Comparison of ENCODE assay signal across 1 cellular context in genomic region chr17:78883090-78883532, GRCh38.
TF ChIP-seq lines count a peak whose summit lies in the region.

No MANE protein-coding gene starts in this region.

TF ChIP-seq in HepG2, 621 proteins besides CTCF, POLR2A, EP300 and RAD21 (continued from another document and continues in another):
- peak; percentile 72; the same call in 1 of the 2 replicates for TF ChIP-seq SAP130 (CRISPR knock-in tag; IDR thresholded peaks at IDR 0.05; ENCODE audit: low read depth)
- no peak for TF ChIP-seq ZNF441 (CRISPR knock-in tag; IDR thresholded peaks at IDR 0.05; ENCODE audit: borderline replicate concordance)
- peak; percentile 56; the same call in 1 of the 2 replicates for TF ChIP-seq ZNF350 (CRISPR knock-in tag; IDR thresholded peaks at IDR 0.05; ENCODE audit: borderline replicate concordance, low read depth)
- TF ChIP-seq NFRKB (IDR thresholded peaks at IDR 0.05) = no peak
- TF ChIP-seq RARA (CRISPR knock-in tag; IDR thresholded peaks at IDR 0.05) = peak; percentile 77
- no peak for TF ChIP-seq ZNF850 (CRISPR knock-in tag; conservative IDR thresholded peaks at IDR 0.05)
- no peak for TF ChIP-seq FOXO4 (CRISPR knock-in tag; conservative IDR thresholded peaks at IDR 0.05)
- TF ChIP-seq GABPA (IDR thresholded peaks at IDR 0.05; ENCODE audit: low read depth, low read length) = peak; percentile 82
- peak; percentile 89 for TF ChIP-seq GABPA (CRISPR knock-in tag; IDR thresholded peaks at IDR 0.05; ENCODE audit: low read depth)
- TF ChIP-seq TRAFD1 (CRISPR knock-in tag; IDR thresholded peaks at IDR 0.05; ENCODE audit: borderline replicate concordance) = no peak
- TF ChIP-seq HMGXB3 (CRISPR knock-in tag; IDR thresholded peaks at IDR 0.05; ENCODE audit: borderline replicate concordance) = no peak
- TF ChIP-seq YEATS4 (CRISPR knock-in tag; IDR thresholded peaks at IDR 0.05; ENCODE audit: borderline replicate concordance) = peak; percentile 49; the same call in 1 of the 2 replicates
- no peak for TF ChIP-seq CREB1 (IDR thresholded peaks at IDR 0.05)
- TF ChIP-seq CREB1 (CRISPR knock-in tag; IDR thresholded peaks at IDR 0.05) = no peak
- no peak for TF ChIP-seq ZNF777 (CRISPR knock-in tag; IDR thresholded peaks at IDR 0.05)
- 0 out of 2 replicates have a peak, but pooled peaks have one; percentile 56 for TF ChIP-seq KLF6 (CRISPR knock-in tag; IDR thresholded peaks at IDR 0.05)
- TF ChIP-seq ARHGAP35 (CRISPR knock-in tag; IDR thresholded peaks at IDR 0.05; ENCODE audit: borderline replicate concordance) = 0 out of 2 replicates have a peak, but pooled peaks have one; percentile 7
- no peak for TF ChIP-seq SOX5 (CRISPR knock-in tag; IDR thresholded peaks at IDR 0.05; ENCODE audit: borderline replicate concordance)
- no peak for TF ChIP-seq NONO (IDR thresholded peaks at IDR 0.05)
- TF ChIP-seq NONO (CRISPR knock-in tag; conservative IDR thresholded peaks at IDR 0.05) = no peak
- TF ChIP-seq GPBP1L1 (CRISPR knock-in tag; IDR thresholded peaks at IDR 0.05) = no peak
- no peak for TF ChIP-seq ZFAT (CRISPR knock-in tag; conservative IDR thresholded peaks at IDR 0.05)
- TF ChIP-seq DNMT1 (CRISPR knock-in tag; IDR thresholded peaks at IDR 0.05) = no peak
- TF ChIP-seq ZNF275 (CRISPR knock-in tag; IDR thresholded peaks at IDR 0.05; ENCODE audit: borderline replicate concordance) = no peak
- TF ChIP-seq TAF15 (IDR thresholded peaks at IDR 0.05; ENCODE audit: low read depth, low read length, poor library complexity, severe bottlenecking) = peak; percentile 43
- TF ChIP-seq ZNF530 (CRISPR knock-in tag; IDR thresholded peaks at IDR 0.05; ENCODE audit: low read depth) = no peak
- TF ChIP-seq UBTF (CRISPR knock-in tag; IDR thresholded peaks at IDR 0.05) = 0 out of 2 replicates have a peak, but pooled peaks have one; percentile 27
- TF ChIP-seq NR0B2 (CRISPR knock-in tag; IDR thresholded peaks at IDR 0.05) = peak; percentile 59; the same call in 1 of the 2 replicates
- 0 out of 2 replicates have a peak, but pooled peaks have one; percentile 17 for TF ChIP-seq ZNF691 (CRISPR knock-in tag; IDR thresholded peaks at IDR 0.05; ENCODE audit: borderline replicate concordance, low read depth)
- no peak for TF ChIP-seq ZBTB20 (CRISPR knock-in tag; IDR thresholded peaks at IDR 0.05; ENCODE audit: borderline replicate concordance, low read depth)
- TF ChIP-seq ZBTB4 (CRISPR knock-in tag; IDR thresholded peaks at IDR 0.05; ENCODE audit: borderline replicate concordance) = 0 out of 2 replicates have a peak, but pooled peaks have one; percentile 82
- TF ChIP-seq JUN (CRISPR knock-in tag; IDR thresholded peaks at IDR 0.05) = 0 out of 2 replicates have a peak, but pooled peaks have one; percentile 11
- TF ChIP-seq NFKBIZ (CRISPR knock-in tag; IDR thresholded peaks at IDR 0.05) = 0 out of 2 replicates have a peak, but pooled peaks have one; percentile 65
- TF ChIP-seq PTBP1 (IDR thresholded peaks at IDR 0.05; ENCODE audit: low read depth, low read length, poor library complexity, severe bottlenecking) = no peak
- TF ChIP-seq PITX1 (CRISPR knock-in tag; IDR thresholded peaks at IDR 0.05) = no peak
- 0 out of 2 replicates have a peak, but pooled peaks have one; percentile 29 for TF ChIP-seq POGK (CRISPR knock-in tag; conservative IDR thresholded peaks at IDR 0.05)
- 0 out of 2 replicates have a peak, but pooled peaks have one; percentile 12 for TF ChIP-seq ISL2 (CRISPR knock-in tag; IDR thresholded peaks at IDR 0.05)
- TF ChIP-seq SNAPC5 (CRISPR knock-in tag; IDR thresholded peaks at IDR 0.05; ENCODE audit: borderline replicate concordance) = no peak
- TF ChIP-seq PHF20 (CRISPR knock-in tag; IDR thresholded peaks at IDR 0.05) = peak; percentile 66
- peak; percentile 13 for TF ChIP-seq ASH2L (IDR thresholded peaks at IDR 0.05; ENCODE audit: insufficient read length, low read depth, low read length)
- peak; percentile 35; the same call in 1 of the 2 replicates for TF ChIP-seq NCOA2 (CRISPR knock-in tag; IDR thresholded peaks at IDR 0.05)
- no peak for TF ChIP-seq LCORL (IDR thresholded peaks at IDR 0.05)
- no peak; the same call in 1 of the 2 replicates for TF ChIP-seq LCORL (CRISPR knock-in tag; IDR thresholded peaks at IDR 0.05)
- TF ChIP-seq ZNF230 (CRISPR knock-in tag; IDR thresholded peaks at IDR 0.05) = no peak
